8 cellular contexts compared by ENCODE assay signal in the genomic region with DNA sequence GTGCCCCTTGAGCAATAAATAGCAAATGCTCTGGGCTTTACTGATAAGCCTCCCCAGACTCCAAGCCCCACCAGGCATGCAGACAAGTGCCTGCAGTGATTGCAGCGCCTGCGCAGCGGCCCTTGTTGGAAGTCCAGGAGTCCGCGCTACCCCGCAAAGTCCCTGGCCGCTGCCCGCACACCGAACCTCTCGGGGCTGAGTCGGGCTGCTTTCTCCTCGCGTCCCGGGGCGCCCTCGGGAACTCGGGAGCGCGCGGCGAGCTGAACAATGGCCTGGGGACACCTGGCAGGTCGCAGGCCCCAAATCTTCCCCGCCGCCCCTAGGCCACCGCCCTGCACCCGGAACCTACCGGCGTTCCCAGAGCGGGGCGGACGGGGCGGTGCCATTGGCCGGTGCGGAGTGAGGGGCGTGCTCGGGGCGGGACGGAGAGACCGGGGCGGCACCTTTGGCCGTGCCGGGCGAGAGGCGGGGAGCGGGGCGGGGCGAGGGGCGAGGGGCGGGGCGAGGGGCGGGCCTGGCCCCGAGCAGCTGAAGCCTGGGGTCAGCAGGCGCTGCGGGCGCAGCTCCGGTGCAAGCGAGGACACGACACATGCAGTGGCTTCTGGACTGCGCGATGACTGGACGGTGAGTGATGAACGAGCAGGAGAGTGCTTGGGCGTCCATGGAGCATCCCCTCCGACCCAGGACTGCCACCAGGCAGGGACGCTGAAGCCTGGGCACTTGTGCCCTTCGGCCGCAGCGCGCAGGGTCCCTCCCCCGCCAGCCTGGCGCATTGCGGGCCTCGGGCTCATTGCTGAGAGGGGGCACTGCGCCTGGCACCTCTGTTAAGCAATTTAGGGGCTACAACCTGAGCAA. TPM values are rescaled to one million over a fixed set of nuclear protein-coding genes. Genes with fewer than 3 reads are reported as not detected.
DNase-seq lines count a peak whose midpoint lies in the region; ATAC-seq lines count a peak whose summit lies in the region.

A gene with protein sequence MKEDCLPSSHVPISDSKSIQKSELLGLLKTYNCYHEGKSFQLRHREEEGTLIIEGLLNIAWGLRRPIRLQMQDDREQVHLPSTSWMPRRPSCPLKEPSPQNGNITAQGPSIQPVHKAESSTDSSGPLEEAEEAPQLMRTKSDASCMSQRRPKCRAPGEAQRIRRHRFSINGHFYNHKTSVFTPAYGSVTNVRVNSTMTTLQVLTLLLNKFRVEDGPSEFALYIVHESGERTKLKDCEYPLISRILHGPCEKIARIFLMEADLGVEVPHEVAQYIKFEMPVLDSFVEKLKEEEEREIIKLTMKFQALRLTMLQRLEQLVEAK (plus strand): TSS at position 560 of the 855 bp plus-strand sequence. CDS start 10,401 bp downstream, outside the sequence.

- peak within 1 kb of the TSS; percentile 82 for H3K4me3 Mint-ChIP-seq in activated CD8-positive, alpha-beta T cell treated with anti-CD3 and anti-CD28 coated beads, Interleukin-2, amount 10 ng/mL, durations not matched to agents 7 days and 5 days

- peak within 1 kb of the TSS; percentile 69 for H3K27ac Mint-ChIP-seq in activated CD8-positive, alpha-beta T cell treated with anti-CD3 and anti-CD28 coated beads, Interleukin-2, amount 10 ng/mL, durations not matched to agents 7 days and 5 days

- H3K27me3 Mint-ChIP-seq in activated CD8-positive, alpha-beta T cell treated with anti-CD3 and anti-CD28 coated beads, Interleukin-2, amount 10 ng/mL, durations not matched to agents 7 days and 5 days (ENCODE audit: low read depth) = no peaks in the 10 kb centered on the region

- no peaks in the 10 kb centered on the region for H3K9me3 Mint-ChIP-seq in activated CD8-positive, alpha-beta T cell treated with anti-CD3 and anti-CD28 coated beads, Interleukin-2, amount 10 ng/mL, durations not matched to agents 7 days and 5 days (ENCODE audit: insufficient read depth)

- ATAC-seq in HG03442 (IDR thresholded peaks at IDR 0.05; ENCODE audit: unreplicated experiment) = peak; percentile 93
- ATAC-seq in activated CD8-positive, alpha-beta T cell treated with anti-CD3 and anti-CD28 coated beads, Interleukin-2, amount 10 ng/mL, durations not matched to agents 7 days and 5 days = peak; percentile 100

- H3K36me3 Mint-ChIP-seq in activated CD8-positive, alpha-beta T cell treated with anti-CD3 and anti-CD28 coated beads, Interleukin-2, amount 10 ng/mL, durations not matched to agents 7 days and 5 days (ENCODE audit: low read depth) = peaks cover 11% of the 10 kb centered on the region

- DNase-seq in C1 segment of cervical spinal cord (lab: John Stamatoyannopoulos, UW) (peak; percentile 82 to 95 (median 90)), GM19240 (ENCODE audit: insufficient read length, low spot score) (peak; percentile 83), NCI-H82 (lab: John Stamatoyannopoulos, UW) (peak; percentile 88), medulla oblongata (ENCODE audit: extremely low spot score) (peak; percentile 94)
- DNase-seq in activated CD8-positive, alpha-beta T cell treated with anti-CD3 and anti-CD28 coated beads, Interleukin-2, amount 10 ng/mL, durations not matched to agents 7 days and 5 days = peak; percentile 93
- peak; percentile 84 for DNase-seq in effector CD4-positive, alpha-beta T cell
- DNase-seq in stimulated activated CD8-positive, alpha-beta memory T cell treated with anti-CD3 and anti-CD28 coated beads, Interleukin-12 subunit alpha, Interleukin-12 subunit beta, amount 100 ng/mL, for 1 hour (ENCODE audit: low read depth) = peak; percentile 79

- CTCF ChIA-PET in activated CD8-positive, alpha-beta T cell treated with anti-CD3 and anti-CD28 coated beads, Interleukin-2, amount 10 ng/mL, durations not matched to agents 7 days and 5 days (lab: Charles Lee) = interaction anchor here (1.0 to 2.1 kb wide), 2 partner anchors 21 to 26 kb away, joined by 3 to 8 read pairs; no protein-coding TSS in a partner anchor

- POLR2A ChIA-PET in activated CD8-positive, alpha-beta T cell treated with anti-CD3 and anti-CD28 coated beads, Interleukin-2, amount 10 ng/mL, durations not matched to agents 7 days and 5 days (lab: Charles Lee) = interaction anchor here (0.9 to 1.5 kb wide), 4 partner anchors 9 to 42 kb away, joined by 3 to 4 read pairs (median 3); no protein-coding TSS in a partner anchor

- H3K4me1 Mint-ChIP-seq in activated CD8-positive, alpha-beta T cell treated with anti-CD3 and anti-CD28 coated beads, Interleukin-2, amount 10 ng/mL, durations not matched to agents 7 days and 5 days (ENCODE audit: low read depth) = peaks cover 20% of the 10 kb centered on the region

RNA-seq across cellular contexts. Expression of the gene that starts here (rescaled TPM):
- 1 to 10 TPM in 1 of 2 experiments, under 1 TPM in 1; 0.76 to 1.6 TPM for total RNA-seq in activated CD8-positive, alpha-beta T cell treated with anti-CD3 and anti-CD28 coated beads, Interleukin-2, amount 10 ng/mL, durations not matched to agents 7 days and 5 days

Comparison
In these comparisons a context has a peak if more than half of its experiments do, and no peak if none do; other contexts are left out.
1. Peak in every context shown above with its lines: DNase-seq and ATAC-seq.